Comparison of ENCODE assay signal across 15 cellular contexts in the genomic region with DNA sequence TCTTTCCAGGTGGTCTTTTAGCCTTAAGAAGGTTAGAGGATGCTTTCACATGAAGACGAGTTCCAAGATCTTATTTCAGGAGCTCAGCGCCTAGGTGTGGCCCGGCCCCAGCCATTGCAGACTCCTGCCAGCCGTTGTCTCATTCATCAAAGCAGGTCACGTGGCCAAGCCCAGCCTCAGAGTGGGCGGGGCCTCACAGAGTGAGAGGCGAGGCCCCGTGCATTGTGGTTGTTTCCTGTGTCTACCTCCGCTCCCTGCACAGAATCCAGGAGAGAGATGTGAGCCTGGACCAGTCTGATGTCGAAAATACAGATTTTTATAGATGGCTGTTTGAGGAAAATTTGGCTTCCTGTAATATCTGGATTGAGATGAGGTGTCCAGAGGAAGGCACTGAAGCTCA. TPM values are rescaled to one million over a fixed set of nuclear protein-coding genes. Genes with fewer than 3 reads are reported as not detected.
DNase-seq lines count a peak whose midpoint lies in the region; ATAC-seq, FAIRE-seq and TF ChIP-seq lines count a peak whose summit lies in the region.
"Had no signal": no experiment of that assay in that cellular context is flagged by ENCODE, and none has a peak within 500 bp of the region (broad histone marks: within the 10 kb centered on the region; RNA-seq: fewer than 3 reads in every experiment).

No MANE protein-coding gene starts in this region.

- H3K27ac ChIP-seq in A549, result no peak overlapping the region
- H3K27ac ChIP-seq: HL-60, lower lobe of right lung had no signal

- H3K4me2 ChIP-seq in A549, result no peak overlapping the region

- H3K36me3 Mint-ChIP-seq in HFFc6 (ENCODE audit: low read depth), result no peaks in the 10 kb centered on the region

- FAIRE-seq in A549 (lab: Jason Lieb, UNC), result no peak
- FAIRE-seq: astrocyte had no signal

- no peak for TF ChIP-seq RAD21 in A549 (conservative IDR thresholded peaks at IDR 0.05 in 1 of 2, IDR thresholded peaks at IDR 0.05 in 1 of 2)

- POLR2A ChIA-PET in A549 (lab: Yijun Ruan, JAX), result no interaction called here

- H3K4me3 Mint-ChIP-seq in HFFc6, result no peak overlapping the region

- DNase-seq in A549 (ENCODE audit: low read depth in 1 of 2, low spot score in 1 of 2) (no peak), HFFc6 (no peak), NCI-H446 treated with DMSO at 0.1 percent for 48 hours (lab: John Stamatoyannopoulos, UW) (no peak), NCI-H510A (lab: John Stamatoyannopoulos, UW) (no peak)
- DNase-seq in Jurkat, Clone E6-1 (ENCODE audit: low read depth, low spot score), result peak; percentile 54
- peak; percentile 8 to 10 for DNase-seq in activated CD4-positive, alpha-beta T cell treated with anti-CD3 and anti-CD28 coated beads, Interleukin-2, amount 50 U/mL, for 4 hours
- peak; percentile 30 for DNase-seq in effector CD8-positive, alpha-beta T cell (lab: John Stamatoyannopoulos, UW)
- DNase-seq: AML-193, lower lobe of right lung, NCI-H1048, NCI-H82 had no signal

- no peaks in the 10 kb centered on the region for H3K4me1 Mint-ChIP-seq in HFFc6 (ENCODE audit: low read depth)

- TF ChIP-seq CTCF in A549 (IDR thresholded peaks at IDR 0.05) (no peak), HFFc6 (IDR thresholded peaks at IDR 0.05) (no peak)

- TF ChIP-seq EP300 in A549 (IDR thresholded peaks at IDR 0.05), result no peak

- 30% methylated on average over 10 of the region's 10 CpGs for WGBS in A549 (ENCODE audit: missing lambda C conversion rate)

- no peak overlapping the region for H3K4me3 ChIP-seq in A549
- H3K4me3 ChIP-seq in Jurkat, Clone E6-1 (ENCODE audit: low read length), result no peak overlapping the region
- H3K4me3 ChIP-seq: lower lobe of right lung had no signal

- TF ChIP-seq POLR2A in A549 (IDR thresholded peaks at IDR 0.05; ENCODE audit: low read length), result no peak

- peaks cover 1% of the 10 kb centered on the region; the same call in 1 of the 2 replicates for H3K27me3 Mint-ChIP-seq in HFFc6 (ENCODE audit: insufficient read depth)

- CTCF ChIA-PET in A549 (lab: Yijun Ruan, JAX), result interaction anchor here (1.1 to 1.5 kb wide), 2 partner anchors 9 to 989 kb away, joined by 4 to 8 read pairs; no protein-coding TSS in a partner anchor

- H3K9me3 ChIP-seq in A549, result no peaks in the 10 kb centered on the region
- H3K9me3 ChIP-seq: lower lobe of right lung had no signal

- no peaks in the 10 kb centered on the region for H3K4me1 ChIP-seq in A549
- H3K4me1 ChIP-seq: lower lobe of right lung had no signal

- peaks cover 17% of the 10 kb centered on the region for H3K9me3 Mint-ChIP-seq in HFFc6

- no peak overlapping the region for H3K27ac Mint-ChIP-seq in HFFc6

- ATAC-seq in A549 (no peak), HG03432 (IDR thresholded peaks at IDR 0.05; ENCODE audit: unreplicated experiment) (no peak)
- ATAC-seq: lower lobe of right lung had no signal

TF ChIP-seq in A549, 52 proteins besides CTCF, POLR2A, EP300 and RAD21:
- TF ChIP-seq, protein P1, sequence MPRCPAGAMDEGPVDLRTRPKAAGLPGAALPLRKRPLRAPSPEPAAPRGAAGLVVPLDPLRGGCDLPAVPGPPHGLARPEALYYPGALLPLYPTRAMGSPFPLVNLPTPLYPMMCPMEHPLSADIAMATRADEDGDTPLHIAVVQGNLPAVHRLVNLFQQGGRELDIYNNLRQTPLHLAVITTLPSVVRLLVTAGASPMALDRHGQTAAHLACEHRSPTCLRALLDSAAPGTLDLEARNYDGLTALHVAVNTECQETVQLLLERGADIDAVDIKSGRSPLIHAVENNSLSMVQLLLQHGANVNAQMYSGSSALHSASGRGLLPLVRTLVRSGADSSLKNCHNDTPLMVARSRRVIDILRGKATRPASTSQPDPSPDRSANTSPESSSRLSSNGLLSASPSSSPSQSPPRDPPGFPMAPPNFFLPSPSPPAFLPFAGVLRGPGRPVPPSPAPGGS (IDR thresholded peaks at IDR 0.05), result no peak
- TF ChIP-seq ZNF302 (CRISPR knock-in tag; IDR thresholded peaks at IDR 0.05) (no peak), KDM5A (IDR thresholded peaks at IDR 0.05) (no peak), RNF2 (IDR thresholded peaks at IDR 0.05; ENCODE audit: borderline replicate concordance, low read depth) (no peak)
- TF ChIP-seq, protein P2, sequence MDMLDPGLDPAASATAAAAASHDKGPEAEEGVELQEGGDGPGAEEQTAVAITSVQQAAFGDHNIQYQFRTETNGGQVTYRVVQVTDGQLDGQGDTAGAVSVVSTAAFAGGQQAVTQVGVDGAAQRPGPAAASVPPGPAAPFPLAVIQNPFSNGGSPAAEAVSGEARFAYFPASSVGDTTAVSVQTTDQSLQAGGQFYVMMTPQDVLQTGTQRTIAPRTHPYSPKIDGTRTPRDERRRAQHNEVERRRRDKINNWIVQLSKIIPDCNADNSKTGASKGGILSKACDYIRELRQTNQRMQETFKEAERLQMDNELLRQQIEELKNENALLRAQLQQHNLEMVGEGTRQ (IDR thresholded peaks at IDR 0.05), result 0 out of 2 replicates have a peak, but pooled peaks have one; percentile 18

RNA-seq across cellular contexts. Expression of a gene that starts 49.2 kb away (rescaled TPM):
- not detected in 2 replicates for polyA plus RNA-seq in A549 (2011; rRNA removed)
- not detected in 2 replicates for polyA plus RNA-seq in A549 (2012; cell fraction: cytosol; rRNA removed)
- not detected in 2 replicates for polyA plus RNA-seq in A549 (2012; cell fraction: nucleus; rRNA removed)
- polyA plus RNA-seq in A549 (2017; fragmentation: RNase III; extraction: RNeasy Plus Mini Kit Qiagen cat#74134 plus additional on column Dnase treatment), result not detected in 3 replicates
- polyA minus RNA-seq in A549 (2011; rRNA and poly(A)+ RNA removed), result not detected in 2 replicates
- not detected for polyA plus RNA-seq in Jurkat, Clone E6-1 (2012; ENCODE audit: insufficient read depth, insufficient read length)
- not detected for total RNA-seq in HFFc6 (2021; fragmentation: NEBNext Ultra II Directional; extraction: Animal tissue kit (Norgen Biotek cat#: 25700))
- total RNA-seq: lower lobe of right lung, omental fat pad had no signal

RNA-seq across cellular contexts. Expression of a gene that starts 59.8 kb away (rescaled TPM):
- polyA plus RNA-seq in A549 (2011; rRNA removed) (not detected in 2 replicates), A549 (2017; fragmentation: RNase III; extraction: RNeasy Plus Mini Kit Qiagen cat#74134 plus additional on column Dnase treatment) (not detected in 3 replicates)
- polyA plus RNA-seq in A549 (2012; cell fraction: cytosol; rRNA removed), result not detected in 2 replicates
- polyA plus RNA-seq in A549 (2012; cell fraction: nucleus; rRNA removed), result not detected in 2 replicates
- polyA minus RNA-seq in A549 (2011; rRNA and poly(A)+ RNA removed), result not detected in 2 replicates
- polyA plus RNA-seq in Jurkat, Clone E6-1 (2012; ENCODE audit: insufficient read depth, insufficient read length), result not detected
- not detected for total RNA-seq in HFFc6 (2021; fragmentation: NEBNext Ultra II Directional; extraction: Animal tissue kit (Norgen Biotek cat#: 25700))
- total RNA-seq: astrocyte, omental fat pad had no signal

Comparison
In these comparisons a context has a peak if more than half of its experiments do, and no peak if none do; other contexts are left out.
1. DNase-seq: peak in Jurkat, Clone E6-1 (single experiment), activated CD4-positive, alpha-beta T cell treated with anti-CD3 and anti-CD28 coated beads, Interleukin-2, amount 50 U/mL, for 4 hours (2 of 2) and effector CD8-positive, alpha-beta T cell (single experiment); none in A549 (0 of 2), HFFc6 (single experiment), NCI-H446 treated with DMSO at 0.1 percent for 48 hours (single experiment) and NCI-H510A (single experiment).